In the genomic region with DNA sequence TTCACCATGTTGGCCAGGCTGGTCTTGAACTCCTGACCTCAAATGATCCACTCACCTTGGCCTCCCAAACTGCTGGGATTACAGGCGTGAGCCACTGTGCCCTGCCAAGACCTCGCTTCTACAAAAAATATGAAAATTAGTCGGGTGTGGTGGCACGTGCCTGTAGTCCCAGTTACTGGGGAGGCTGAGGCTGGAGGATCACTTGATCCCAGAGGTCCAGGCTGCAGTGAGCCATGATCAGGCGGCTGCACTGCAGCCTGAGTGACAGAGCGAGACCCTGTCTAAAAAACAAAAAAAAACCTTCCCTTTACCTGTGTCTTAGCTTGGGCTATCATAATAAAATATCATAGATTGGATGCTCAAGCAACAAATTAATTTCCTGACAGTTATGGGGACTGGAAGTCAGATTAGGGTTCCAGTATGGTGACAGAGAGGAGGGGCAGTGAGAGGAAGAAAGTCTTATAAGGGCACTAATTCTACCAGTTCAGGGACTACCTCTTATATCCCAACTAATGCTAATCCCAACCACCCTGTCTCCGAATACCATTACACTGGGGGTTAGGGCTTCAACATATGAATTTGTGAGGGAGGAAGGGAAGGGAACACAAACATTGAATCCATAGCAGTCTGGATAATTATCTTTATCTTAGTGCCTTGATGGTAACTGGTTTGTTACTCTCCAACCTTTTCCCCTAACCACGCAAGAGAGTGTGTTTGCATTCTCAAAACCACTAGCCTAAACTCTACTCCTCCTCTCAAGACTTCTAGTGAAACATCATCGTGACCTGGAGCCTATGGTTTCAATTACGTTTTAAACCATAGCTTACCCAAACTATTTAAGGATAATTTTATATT, we compare ENCODE assay signal across 8 cellular contexts. TPM values are rescaled to one million over a fixed set of nuclear protein-coding genes. Genes with fewer than 3 reads are reported as not detected.
DNase-seq lines count a peak whose midpoint lies in the region; ATAC-seq, FAIRE-seq and TF ChIP-seq lines count a peak whose summit lies in the region.
"Had no signal": no experiment of that assay in that cellular context is flagged by ENCODE, and none has a peak within 500 bp of the region (broad histone marks: within the 10 kb centered on the region; RNA-seq: fewer than 3 reads in every experiment).

No MANE protein-coding gene starts in this region.

- H3K4me2 ChIP-seq in PC-3 (ENCODE audit: low read length): peak overlapping the region; percentile 92

- DNase-seq in AG10803 (ENCODE audit: low read depth) (no peak), PC-3 (no peak), kidney (no peak), epidermal melanocyte (ENCODE audit: insufficient read length, low spot score) (no peak)
- no peak for DNase-seq in activated CD4-positive, CD25-positive, alpha-beta regulatory T cell (lab: John Stamatoyannopoulos, UW)
- DNase-seq: GF-D8 had no signal

- peak overlapping the region; percentile 95; the same call in 1 of the 2 replicates for H2AFZ ChIP-seq in PC-3 (ENCODE audit: low read length)

- H3K9me2 ChIP-seq in PC-3 (replicated peaks; ENCODE audit: low read length): no peaks in the 10 kb centered on the region

- H3K9ac ChIP-seq in PC-3 (ENCODE audit: low read length): peak overlapping the region; percentile 80; the same call in 1 of the 2 replicates
- peak overlapping the region in 1 of 2 donors; percentile 97 for H3K9ac ChIP-seq in kidney (ENCODE audit: low read length in 2 of 2)

- H3K79me2 ChIP-seq in PC-3 (ENCODE audit: low read length): peaks cover 13% of the 10 kb centered on the region

- H3K4me1 ChIP-seq in PC-3 (ENCODE audit: insufficient read depth, low read length): peaks cover 16% of the 10 kb centered on the region
- peaks cover 5 to 11% of the 10 kb centered on the region in 2 donors for H3K4me1 ChIP-seq in kidney (ENCODE audit: control insufficient read depth in 1 of 2, insufficient read depth in 1 of 2, low read depth in 1 of 2, low read length in 2 of 2)

- no peaks in the 10 kb centered on the region for H3K27me3 ChIP-seq in PC-3 (ENCODE audit: low read length)

- intact Hi-C loops in PC-3 (cut with micrococcal nuclease): no loop called here
- intact Hi-C loops in kidney (cut with DNase I): no loop called here

- POLR2A ChIA-PET in PC-3 (lab: Charles Lee; ENCODE audit: unreplicated experiment): interaction anchor here (0.5 kb wide), 1 partner anchor 133 kb away, joined by 3 read pairs; no protein-coding TSS in a partner anchor

- H4K20me1 ChIP-seq in PC-3 (ENCODE audit: low read length): no peaks in the 10 kb centered on the region

- no peak for FAIRE-seq in kidney (lab: Jason Lieb, UNC)

- no peak for ATAC-seq in PC-3
- ATAC-seq in GM19452 (IDR thresholded peaks at IDR 0.05; ENCODE audit: unreplicated experiment): no peak

- H3K9me3 ChIP-seq in PC-3 (ENCODE audit: low read length) (no peaks in the 10 kb centered on the region), kidney (ENCODE audit: control insufficient read depth in 1 of 2, low read length in 2 of 2) (no peaks in the 10 kb centered on the region)
- H3K9me3 ChIP-seq: mucosa of descending colon had no signal

- no TSS peak for BruUV-seq in PC-3 (replicated peaks; lab: Mats Ljungman, UMichigan)

- H3K36me3 ChIP-seq in PC-3 (ENCODE audit: low read depth, low read length) (peaks cover 21% of the 10 kb centered on the region), kidney (ENCODE audit: control insufficient read depth in 1 of 2, insufficient read depth in 2 of 2, low read length in 2 of 2) (peaks cover 5 to 10% of the 10 kb centered on the region in 2 donors)

- TF ChIP-seq CTCF in AG10803 (conservative IDR thresholded peaks at IDR 0.05; ENCODE audit: low read length): no peak
- TF ChIP-seq CTCF in PC-3 (conservative IDR thresholded peaks at IDR 0.05; ENCODE audit: low read depth, low read length): no peak
- TF ChIP-seq CTCF in kidney (IDR thresholded peaks at IDR 0.05; ENCODE audit: borderline replicate concordance, extremely low read depth, insufficient read depth): no peak

- H3K27ac ChIP-seq in PC-3 (ENCODE audit: low read length): no peak overlapping the region
- H3K27ac ChIP-seq in kidney (ENCODE audit: low read depth in 2 of 2, low read length in 2 of 2): no peak overlapping the region

- CTCF ChIA-PET in PC-3 (lab: Charles Lee): interaction anchor here (0.6 to 0.8 kb wide), 2 partner anchors 90 to 133 kb away, joined by 4 read pairs; partner anchors contain the start of gene MEF2D

- H3F3A ChIP-seq in PC-3 (ENCODE audit: low read length, unreplicated experiment): no peaks in the 10 kb centered on the region

- H3K4me3 ChIP-seq in AG10803 (ENCODE audit: low read length) (peak overlapping the region; percentile 83; the same call in 1 of the 2 replicates), PC-3 (ENCODE audit: low read length) (peak overlapping the region; percentile 74; the same call in 1 of the 2 replicates), kidney (ENCODE audit: low read length in 2 of 2) (peak overlapping the region; percentile 83 to 97)

RNA-seq across cellular contexts. Expression of gene NAXE, which starts 1.0 kb away (rescaled TPM):
- total RNA-seq in PC-3 (2014; rRNA removed) (237 and 261 TPM in 2 replicates), kidney (78.0 TPM)
- 221 TPM for polyA plus RNA-seq in kidney (ENCODE audit: insufficient read depth, low read depth, low replicate concordance)

RNA-seq across cellular contexts. Expression of gene GPATCH4, which starts 10.7 kb away (rescaled TPM):
- total RNA-seq in PC-3 (2014; rRNA removed) (37.3 and 73.7 TPM in 2 replicates), kidney (24.0 TPM)
- 26.2 TPM for polyA plus RNA-seq in kidney (ENCODE audit: insufficient read depth, low read depth, low replicate concordance)

RNA-seq across cellular contexts. Expression of gene TTC24, which starts 11.0 kb away (rescaled TPM):
- not detected in 2 replicates for total RNA-seq in PC-3 (2014; rRNA removed)
- total RNA-seq in kidney: 0.57 TPM
- not detected for polyA plus RNA-seq in kidney (ENCODE audit: insufficient read depth, low read depth, low replicate concordance)

RNA-seq across cellular contexts. Expression of gene IQGAP3, which starts 18.2 kb away (rescaled TPM):
- total RNA-seq in PC-3 (2014; rRNA removed): 54.3 and 77.3 TPM in 2 replicates
- 1.7 TPM for total RNA-seq in kidney
- 0.13 TPM for polyA plus RNA-seq in kidney (ENCODE audit: insufficient read depth, low read depth, low replicate concordance)

RNA-seq across cellular contexts. Expression of gene HAPLN2, which starts 28.7 kb away (rescaled TPM):
- total RNA-seq in PC-3 (2014; rRNA removed): 1.1 TPM in 1 of 2 replicates, not detected in the other
- 1.9 TPM for total RNA-seq in kidney
- polyA plus RNA-seq in kidney (ENCODE audit: insufficient read depth, low read depth, low replicate concordance): 0.30 TPM
